Comparison of ENCODE assay signal across 7 cellular contexts in genomic region chr15:91357527-91357926, GRCh38.
"Had no signal": no experiment of that assay in that cellular context is flagged by ENCODE, and none has a peak within 500 bp of the region (broad histone marks: within the 10 kb centered on the region; RNA-seq: fewer than 3 reads in every experiment).

No MANE protein-coding gene starts in this region.

- H3K4me3 ChIP-seq: GM12878 had no signal

- FAIRE-seq: G401.6, GM12878, GM12891, GM12892, GM18507, GM19239 had no signal

- ATAC-seq: GM12878 had no signal

- DNase-seq: GDM1 had no signal
